ENCODE assay signal across 8 cellular contexts in the genomic region with DNA sequence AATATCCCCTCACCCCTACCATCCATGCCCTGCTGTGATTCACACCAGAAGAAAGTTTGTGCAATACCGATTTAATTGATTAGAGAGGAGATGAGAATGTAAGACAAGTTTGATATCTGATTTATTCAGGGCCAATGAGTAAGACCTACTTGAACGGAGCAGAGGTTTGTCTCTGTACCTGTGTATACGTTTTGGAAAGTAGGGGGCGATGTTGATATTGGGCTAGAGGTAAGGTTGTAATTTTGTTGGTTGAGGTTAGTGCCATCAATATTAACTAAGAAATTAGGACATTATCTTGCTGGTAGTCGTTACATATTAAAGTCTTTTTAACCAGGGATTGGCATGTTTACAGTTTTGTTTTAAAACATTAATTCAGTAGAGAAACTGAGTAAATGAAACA. TPM values are rescaled to one million over a fixed set of nuclear protein-coding genes. Genes with fewer than 3 reads are reported as not detected.
DNase-seq lines count a peak whose midpoint lies in the region; ATAC-seq, FAIRE-seq and TF ChIP-seq lines count a peak whose summit lies in the region.

No MANE protein-coding gene starts in this region.

- no peaks in the 10 kb centered on the region for H3K27me3 ChIP-seq in left ventricle myocardium inferior (ENCODE audit: low read depth)
- no peaks in the 10 kb centered on the region for H3K27me3 ChIP-seq in heart left ventricle
- no peaks in the 10 kb centered on the region for H3K27me3 ChIP-seq in OCI-LY1 (ENCODE audit: insufficient read depth, low read length)

- H3K9me3 ChIP-seq in left ventricle myocardium inferior (replicated peaks): no peaks in the 10 kb centered on the region
- no peaks in the 10 kb centered on the region for H3K9me3 ChIP-seq in heart left ventricle
- no peaks in the 10 kb centered on the region for H3K9me3 ChIP-seq in OCI-LY1 (ENCODE audit: low read length)

- H3K36me3 ChIP-seq in left ventricle myocardium inferior: peaks cover 11% of the 10 kb centered on the region
- peaks cover 0 to 7% (median 0%) of the 10 kb centered on the region in 9 donors for H3K36me3 ChIP-seq in heart left ventricle
- peaks cover 39% of the 10 kb centered on the region for H3K36me3 ChIP-seq in OCI-LY1 (ENCODE audit: insufficient read depth, low read length)

- H3K4me3 ChIP-seq in left ventricle myocardium inferior: no peak overlapping the region
- no peak overlapping the region for H3K4me3 ChIP-seq in heart left ventricle
- H3K4me3 ChIP-seq in OCI-LY1 (ENCODE audit: low read depth, low read length, poor library complexity, severe bottlenecking): no peak overlapping the region
- H3K4me3 ChIP-seq in epithelial cell of proximal tubule (ENCODE audit: low read depth, low read length): no peak overlapping the region

- no peak overlapping the region for H2AFZ ChIP-seq in OCI-LY1 (ENCODE audit: low read length)

- no peaks in the 10 kb centered on the region for H4K20me1 ChIP-seq in OCI-LY1 (ENCODE audit: insufficient read depth, low read length)

- H3F3A ChIP-seq in OCI-LY1 (ENCODE audit: insufficient read depth, low read length): no peaks in the 10 kb centered on the region

- H3K79me2 ChIP-seq in OCI-LY1 (ENCODE audit: insufficient read depth, low read length): peaks cover 7% of the 10 kb centered on the region; the same call in 1 of the 2 replicates

- H3K4me2 ChIP-seq in OCI-LY1 (ENCODE audit: low read length): no peak overlapping the region

- no peak overlapping the region for H3K9ac ChIP-seq in OCI-LY1 (ENCODE audit: low read length)

- intact Hi-C loops in left ventricle myocardium inferior (cut with micrococcal nuclease) (no loop called here), heart left ventricle (cut with DNase I) (loop anchor here in 1 of 10 donors (10.0 kb wide), 1 partner anchor 139 kb away; no protein-coding TSS in a partner anchor)

- peak; percentile 32 for TF ChIP-seq CTCF in left ventricle myocardium inferior (IDR thresholded peaks at IDR 0.05; ENCODE audit: borderline replicate concordance)
- TF ChIP-seq CTCF in heart left ventricle (IDR thresholded peaks at IDR 0.05): peak in 6 of 12 donors; percentile 6 to 34 (median 26)
- peak; percentile 75 for TF ChIP-seq CTCF in OCI-LY1 (IDR thresholded peaks at IDR 0.05; ENCODE audit: low read length)
- peak; percentile 60 for TF ChIP-seq CTCF in epithelial cell of proximal tubule (conservative IDR thresholded peaks at IDR 0.05; ENCODE audit: low read depth, low read length)

- no peaks in the 10 kb centered on the region for H3K9me2 ChIP-seq in OCI-LY1 (ENCODE audit: low read depth, low read length)

- no peak for ATAC-seq in heart left ventricle

- DNase-seq in left ventricle myocardium inferior (no peak), heart left ventricle (no peak), epithelial cell of proximal tubule (ENCODE audit: low read depth) (no peak), T-helper 9 cell (no peak), RCC 7860 (ENCODE audit: low spot score) (no peak), glomerular visceral epithelial cell (ENCODE audit: extremely low spot score) (no peak)
- no peak for DNase-seq in stimulated activated CD4-positive, alpha-beta T cell treated with anti-CD3 and anti-CD28 coated beads, Interleukin-4, amount 100 ng/mL, for 4 hours

- no peak for FAIRE-seq in RCC 7860 (lab: Jason Lieb, UNC)

- 36 to 46% (median 41%) methylated on average over 5 of the region's 5 CpGs for WGBS in heart left ventricle, 4 donors

- H3K4me1 ChIP-seq in left ventricle myocardium inferior: no peaks in the 10 kb centered on the region
- no peaks in the 10 kb centered on the region for H3K4me1 ChIP-seq in heart left ventricle
- no peaks in the 10 kb centered on the region for H3K4me1 ChIP-seq in OCI-LY1 (ENCODE audit: insufficient read depth, low read length, severe bottlenecking)

- no peak for TF ChIP-seq POLR2A in heart left ventricle (IDR thresholded peaks at IDR 0.05)

- H3K27ac ChIP-seq in left ventricle myocardium inferior (replicated peaks): no peak overlapping the region
- no peak overlapping the region for H3K27ac ChIP-seq in heart left ventricle
- no peak overlapping the region for H3K27ac ChIP-seq in OCI-LY1 (ENCODE audit: low read depth, low read length, poor library complexity, severe bottlenecking)

RNA-seq across cellular contexts. Expression of a gene that starts 20.5 kb away (rescaled TPM):
- total RNA-seq in left ventricle myocardium inferior (4.1 TPM), heart left ventricle (1 to 10 TPM in 8 of 9 donors, under 1 TPM in 1; 0.95 to 6.3 (median 3.7) TPM), epithelial cell of proximal tubule (2.9 and 3.0 TPM in 2 replicates)
- polyA plus RNA-seq in heart left ventricle: 1 to 10 TPM; 3.2 to 7.4 TPM

RNA-seq across cellular contexts. Expression of a gene that starts 20.7 kb away (rescaled TPM):
- 5.7 TPM for total RNA-seq in left ventricle myocardium inferior
- 10 to 100 TPM in 1 of 9 donors, 1 to 10 TPM in 8; 5.3 to 10.3 (median 6.6) TPM for total RNA-seq in heart left ventricle
- 1 to 10 TPM; 5.1 to 6.3 TPM for polyA plus RNA-seq in heart left ventricle
- 13.5 and 19.5 TPM in 2 replicates for total RNA-seq in epithelial cell of proximal tubule

RNA-seq across cellular contexts. Expression of a gene that starts 38.6 kb away (rescaled TPM):
- 4.6 TPM for total RNA-seq in left ventricle myocardium inferior
- total RNA-seq in heart left ventricle: 1 to 10 TPM; 1.4 to 7.6 (median 3.7) TPM
- 1 to 10 TPM in 1 of 2 donors, under 1 TPM in 1; 0.22 to 1.0 TPM for polyA plus RNA-seq in heart left ventricle
- 0.22 and 0.40 TPM in 2 replicates for total RNA-seq in epithelial cell of proximal tubule
